Comparison of ENCODE assay signal across 28 cellular contexts in genomic region chr13:71619096-71619495, GRCh38.
"Had no signal": no experiment of that assay in that cellular context is flagged by ENCODE, and none has a peak within 500 bp of the region (broad histone marks: within the 10 kb centered on the region; RNA-seq: fewer than 3 reads in every experiment).

No MANE protein-coding gene starts in this region.

- H3K27me3 Mint-ChIP-seq: dendritic cell treated with granulocyte-macrophage colony-stimulating factor and Interleukin-4, amounts not matched to agents 40 ng/mL and 50 ng/mL, for 4 days; memory B cell; naive thymus-derived CD4-positive, alpha-beta T cell had no signal

- DNase-seq: colonic mucosa; effector CD8-positive, alpha-beta T cell; endodermal cell; foreskin melanocyte; hypothalamus; immature natural killer cell; mucosa of descending colon; naive thymus-derived CD4-positive, alpha-beta T cell; retina; right lobe of liver; stimulated activated CD4-positive, alpha-beta T cell treated with anti-CD3 and anti-CD28 coated beads, Interleukin-2, amount 100 ng/mL, for 24 hours; stimulated activated CD4-positive, alpha-beta T cell treated with anti-CD3 and anti-CD28 coated beads, Interleukin-4, amount 100 ng/mL, for 24 hours; stimulated activated naive CD4-positive, alpha-beta T cell treated with Interleukin-2 at 50 U/mL for 16 hours; stomach; thyroid gland; trophoblast cell had no signal

- H3K36me3 Mint-ChIP-seq: immature natural killer cell; memory B cell; naive thymus-derived CD4-positive, alpha-beta T cell; neural progenitor cell; stimulated activated effector memory CD8-positive, alpha-beta T cell treated with anti-CD3 and anti-CD28 coated beads, Interleukin-12 subunit alpha, Interleukin-12 subunit beta, amount 100 ng/mL, for 72 hours had no signal

- H3K4me3 Mint-ChIP-seq: dendritic cell treated with granulocyte-macrophage colony-stimulating factor and Interleukin-4, amounts not matched to agents 40 ng/mL and 50 ng/mL, for 4 days; endodermal cell; immature natural killer cell; memory B cell; mesothelial cell of epicardium; naive thymus-derived CD4-positive, alpha-beta T cell; nephron; neural progenitor cell; stimulated activated effector memory CD8-positive, alpha-beta T cell treated with anti-CD3 and anti-CD28 coated beads, Interleukin-12 subunit alpha, Interleukin-12 subunit beta, amount 100 ng/mL, for 72 hours had no signal

- H3K4me3 ChIP-seq: colonic mucosa, esophagus muscularis mucosa, lung, mucosa of descending colon, neural progenitor cell, right lobe of liver, stomach, thyroid gland, vagina had no signal

- ATAC-seq: left lobe of liver; mucosa of descending colon; naive thymus-derived CD4-positive, alpha-beta T cell; right lobe of liver; stimulated activated effector memory CD8-positive, alpha-beta T cell treated with anti-CD3 and anti-CD28 coated beads, Interleukin-12 subunit alpha, Interleukin-12 subunit beta, amount 100 ng/mL, for 72 hours had no signal

- H3K27ac Mint-ChIP-seq: dendritic cell treated with granulocyte-macrophage colony-stimulating factor and Interleukin-4, amounts not matched to agents 40 ng/mL and 50 ng/mL, for 4 days; endodermal cell; immature natural killer cell; memory B cell; naive thymus-derived CD4-positive, alpha-beta T cell; neural progenitor cell; stimulated activated effector memory CD8-positive, alpha-beta T cell treated with anti-CD3 and anti-CD28 coated beads, Interleukin-12 subunit alpha, Interleukin-12 subunit beta, amount 100 ng/mL, for 72 hours had no signal

- H3K9me3 Mint-ChIP-seq: dendritic cell treated with granulocyte-macrophage colony-stimulating factor and Interleukin-4, amounts not matched to agents 40 ng/mL and 50 ng/mL, for 4 days; mesothelial cell of epicardium; nephron; neural progenitor cell had no signal

- H3K4me1 Mint-ChIP-seq: immature natural killer cell; memory B cell; naive thymus-derived CD4-positive, alpha-beta T cell; stimulated activated effector memory CD8-positive, alpha-beta T cell treated with anti-CD3 and anti-CD28 coated beads, Interleukin-12 subunit alpha, Interleukin-12 subunit beta, amount 100 ng/mL, for 72 hours had no signal

- FAIRE-seq: endothelial cell of umbilical vein, keratinocyte had no signal
